In genomic region chr1:228345201-228345930, GRCh38 we compare ENCODE assay signal across 16 cellular contexts.
A peak's percentile ranks its signal among the peaks of the same experiment; 100 is the strongest.
DNase-seq lines count a peak whose midpoint lies in the region; ATAC-seq and TF ChIP-seq lines count a peak whose summit lies in the region.
"Had no signal": no experiment of that assay in that cellular context is flagged by ENCODE, and none has a peak within 500 bp of the region (broad histone marks: within the 10 kb centered on the region; RNA-seq: fewer than 3 reads in every experiment).

No MANE protein-coding gene starts in this region.

- peaks cover 14% of the 10 kb centered on the region for H3K36me3 ChIP-seq in lower lobe of right lung
- H3K36me3 ChIP-seq in gastrocnemius medialis = peaks cover 0 to 80% of the 10 kb centered on the region in 2 donors
- H3K36me3 ChIP-seq: colonic mucosa, HAP-1, suprapubic skin had no signal

- TF ChIP-seq CTCF in dorsolateral prefrontal cortex (IDR thresholded peaks at IDR 0.05 in 54 of 56, conservative IDR thresholded peaks at IDR 0.05 in 2 of 56; ENCODE audit: low read depth in 1 of 56, partially characterized antibody in 56 of 56) = no peak
- TF ChIP-seq CTCF in lower lobe of right lung (IDR thresholded peaks at IDR 0.05) = no peak
- TF ChIP-seq CTCF in gastrocnemius medialis (IDR thresholded peaks at IDR 0.05 in 4 of 5, conservative IDR thresholded peaks at IDR 0.05 in 1 of 5) = no peak

- intact Hi-C loops in dorsolateral prefrontal cortex (cut with DNase I) = no loop called here
- intact Hi-C loops in lower lobe of right lung (cut with DNase I) = no loop called here
- intact Hi-C loops in gastrocnemius medialis (cut with DNase I; ENCODE audit: low total_unique reads) = no loop called here

- H3K4me1 ChIP-seq in lower lobe of right lung = no peaks in the 10 kb centered on the region
- H3K4me1 ChIP-seq in gastrocnemius medialis = peaks cover 0 to 4% of the 10 kb centered on the region in 2 donors
- H3K4me1 ChIP-seq: colonic mucosa, HAP-1, suprapubic skin had no signal

- TF ChIP-seq POLR2A in gastrocnemius medialis (IDR thresholded peaks at IDR 0.05) = no peak

- in situ Hi-C loops in gastrocnemius medialis (cut with MboI; ENCODE audit: low sequenced_read_pairs in 4 of 4) = no loop called here

- H3K27ac ChIP-seq in dorsolateral prefrontal cortex (no peak overlapping the region), lower lobe of right lung (no peak overlapping the region), gastrocnemius medialis (peak overlapping the region; percentile 28 to 84 (median 55))
- H3K27ac ChIP-seq: BLaER1, colonic mucosa, suprapubic skin had no signal

- no peaks in the 10 kb centered on the region for H3K9me3 ChIP-seq in lower lobe of right lung
- H3K9me3 ChIP-seq in gastrocnemius medialis = no peaks in the 10 kb centered on the region
- H3K9me3 ChIP-seq: colonic mucosa, HAP-1, suprapubic skin had no signal

- H3K27me3 ChIP-seq in dorsolateral prefrontal cortex (no peaks in the 10 kb centered on the region), lower lobe of right lung (ENCODE audit: low read depth) (no peaks in the 10 kb centered on the region), gastrocnemius medialis (no peaks in the 10 kb centered on the region)
- H3K27me3 ChIP-seq: BLaER1, colonic mucosa, suprapubic skin had no signal

- ATAC-seq in lower lobe of right lung = no peak
- ATAC-seq in gastrocnemius medialis = no peak

- peak; percentile 21 for DNase-seq in activated CD4-positive, CD25-positive, alpha-beta regulatory T cell treated with anti-CD3 and anti-CD28 coated beads, Interleukin-2, amount 50 U/mL, for 72 hours
- no peak for DNase-seq in activated CD4-positive, CD25-positive, alpha-beta regulatory T cell (lab: John Stamatoyannopoulos, UW)
- DNase-seq in dorsolateral prefrontal cortex (peak in 6 of 10 donors; percentile 1 to 26 (median 16)), lower lobe of right lung (peak; percentile 28), gastrocnemius medialis (peak; percentile 2 to 43), CD1c-positive myeloid dendritic cell (ENCODE audit: extremely low spot score) (no peak), NCI-H226 (no peak), NCI-H1694 treated with DMSO at 0.1 percent for 48 hours (lab: John Stamatoyannopoulos, UW) (no peak)
- DNase-seq: colonic mucosa, MM.1S, NCI-H2029 treated with DMSO at 0.1 percent for 48 hours, NCI-H510A treated with DMSO at 0.1 percent for 48 hours, SHP77 treated with DMSO at 0.1 percent for 48 hours had no signal

- no peak overlapping the region for H3K4me3 ChIP-seq in dorsolateral prefrontal cortex
- no peak overlapping the region for H3K4me3 ChIP-seq in lower lobe of right lung
- H3K4me3 ChIP-seq in gastrocnemius medialis = no peak overlapping the region
- H3K4me3 ChIP-seq: BLaER1, colonic mucosa, HAP-1, suprapubic skin had no signal

Comparison
In these comparisons a context has a peak if more than half of its experiments do, and no peak if none do; other contexts are left out.
1. DNase-seq: peak in activated CD4-positive, CD25-positive, alpha-beta regulatory T cell treated with anti-CD3 and anti-CD28 coated beads, Interleukin-2, amount 50 U/mL, for 72 hours (single experiment), dorsolateral prefrontal cortex (6 of 10), lower lobe of right lung (single experiment) and gastrocnemius medialis (2 of 2); none in activated CD4-positive, CD25-positive, alpha-beta regulatory T cell (0 of 4), CD1c-positive myeloid dendritic cell (single experiment), NCI-H226 (single experiment) and NCI-H1694 treated with DMSO at 0.1 percent for 48 hours (single experiment).
2. H3K27ac ChIP-seq: peak in gastrocnemius medialis (4 of 4); none in dorsolateral prefrontal cortex (0 of 59) and lower lobe of right lung (single experiment).